ENCODE assay signal across 10 cellular contexts in genomic region chr1:206705744-206706297, GRCh38. TPM values are rescaled to one million over a fixed set of nuclear protein-coding genes. Genes with fewer than 3 reads are reported as not detected.
A peak's percentile ranks its signal among the peaks of the same experiment; 100 is the strongest.
DNase-seq lines count a peak whose midpoint lies in the region; ATAC-seq and TF ChIP-seq lines count a peak whose summit lies in the region.
"Had no signal": no experiment of that assay in that cellular context is flagged by ENCODE, and none has a peak within 500 bp of the region (broad histone marks: within the 10 kb centered on the region; RNA-seq: fewer than 3 reads in every experiment).

No MANE protein-coding gene starts in this region.

- no peaks in the 10 kb centered on the region for H3K9me3 Mint-ChIP-seq in HFFc6
- H3K9me3 Mint-ChIP-seq in neural crest cell, result no peaks in the 10 kb centered on the region
- H3K9me3 Mint-ChIP-seq: memory B cell had no signal

- DNase-seq in AG20443 (ENCODE audit: low spot score) (peak; percentile 30), HFFc6 (no peak), colonic mucosa (no peak), neural crest cell (ENCODE audit: low read depth, low spot score) (no peak), OCI-M1 (lab: John Stamatoyannopoulos, UW) (no peak), NCI-H2171 (lab: John Stamatoyannopoulos, UW) (no peak)
- DNase-seq: GDM1 had no signal

- ATAC-seq in GM18909 (IDR thresholded peaks at IDR 0.05; ENCODE audit: poor library complexity, unreplicated experiment), result no peak
- no peak for ATAC-seq in HG03095 (IDR thresholded peaks at IDR 0.05; ENCODE audit: unreplicated experiment)

- H3K4me1 Mint-ChIP-seq in HFFc6 (ENCODE audit: low read depth) (peaks cover 94% of the 10 kb centered on the region), neural crest cell (peaks cover 76% of the 10 kb centered on the region)

- peaks cover 12% of the 10 kb centered on the region for H3K4me1 ChIP-seq in colonic mucosa

- intact Hi-C loops in colonic mucosa (cut with DNase I), result no loop called here

- peak overlapping the region; percentile 23 to 25 for H3K9ac ChIP-seq in colonic mucosa (ENCODE audit: low read depth in 2 of 2, low read length in 2 of 2)

- peak overlapping the region; percentile 45 for H3K27ac ChIP-seq in colonic mucosa

- 0 out of 2 replicates have a peak, but pooled peaks cover 5% of the 10 kb centered on the region for H3K36me3 Mint-ChIP-seq in HFFc6 (ENCODE audit: low read depth)
- H3K36me3 Mint-ChIP-seq in neural crest cell (ENCODE audit: low read depth), result no peaks in the 10 kb centered on the region

- peak overlapping the region; percentile 72 for H3K27ac Mint-ChIP-seq in HFFc6
- H3K27ac Mint-ChIP-seq in neural crest cell (ENCODE audit: unreplicated experiment), result peak overlapping the region; percentile 82
- H3K27ac Mint-ChIP-seq: memory B cell had no signal

- H3K4me3 ChIP-seq in colonic mucosa, result no peak overlapping the region

- H3K9me3 ChIP-seq in colonic mucosa, result no peaks in the 10 kb centered on the region

- no peaks in the 10 kb centered on the region for H3K27me3 Mint-ChIP-seq in HFFc6 (ENCODE audit: insufficient read depth)
- no peaks in the 10 kb centered on the region for H3K27me3 Mint-ChIP-seq in neural crest cell (ENCODE audit: low read depth)
- H3K27me3 Mint-ChIP-seq: memory B cell had no signal

- peak overlapping the region; percentile 31; the same call in 1 of the 2 replicates for H3K4me3 Mint-ChIP-seq in HFFc6
- H3K4me3 Mint-ChIP-seq in neural crest cell, result no peak overlapping the region
- H3K4me3 Mint-ChIP-seq: memory B cell had no signal

- no peak for TF ChIP-seq CTCF in HFFc6 (IDR thresholded peaks at IDR 0.05)
- TF ChIP-seq CTCF in colonic mucosa (IDR thresholded peaks at IDR 0.05), result no peak
- TF ChIP-seq CTCF in neural crest cell (conservative IDR thresholded peaks at IDR 0.05), result no peak

- H3K36me3 ChIP-seq in colonic mucosa, result no peaks in the 10 kb centered on the region

- no peaks in the 10 kb centered on the region for H3K27me3 ChIP-seq in colonic mucosa

RNA-seq across cellular contexts. Expression of gene MAPKAPK2, which starts 21.1 kb away (rescaled TPM):
- total RNA-seq in HFFc6 (2021; fragmentation: NEBNext Ultra II Directional; extraction: Animal tissue kit (Norgen Biotek cat#: 25700)), result 10 to 100 TPM; 80.0 to 89.1 (median 86.0) TPM
- total RNA-seq in colonic mucosa, result 10 to 100 TPM; 61.4 to 71.1 TPM
- total RNA-seq in neural crest cell, result 77.7 and 78.7 TPM in 2 replicates
